In genomic region chr1:110011527-110012041, GRCh38 we compare ENCODE assay signal across 8 cellular contexts. TPM values are rescaled to one million over a fixed set of nuclear protein-coding genes. Genes with fewer than 3 reads are reported as not detected.
DNase-seq lines count a peak whose midpoint lies in the region; TF ChIP-seq lines count a peak whose summit lies in the region.

No MANE protein-coding gene starts in this region.

- peaks cover 18% of the 10 kb centered on the region for H3K4me1 Mint-ChIP-seq in HFFc6 (ENCODE audit: low read depth)

- H3K27ac Mint-ChIP-seq in HFFc6 = peak overlapping the region; percentile 59; the same call in 1 of the 2 replicates

- H3K36me3 ChIP-seq in BE2C = peaks cover 68% of the 10 kb centered on the region
- peaks cover 0 to 5% of the 10 kb centered on the region in 2 donors for H3K36me3 ChIP-seq in prostate gland
- H3K36me3 ChIP-seq in tibial artery = peaks cover 74 to 79% (median 76%) of the 10 kb centered on the region in 3 donors

- H3K27ac ChIP-seq in prostate gland (no peak overlapping the region), tibial artery (no peak overlapping the region)

- H3K4me1 ChIP-seq in BE2C (peaks cover 10% of the 10 kb centered on the region), prostate gland (replicated peaks) (peaks cover 8% of the 10 kb centered on the region), tibial artery (peaks cover 0 to 11% (median under 1%) of the 10 kb centered on the region in 4 donors)

- DNase-seq in BE2C = peak; percentile 50
- peak; percentile 55 for DNase-seq in HFFc6
- DNase-seq in LoVo (ENCODE audit: low spot score) = peak; percentile 24
- peak; percentile 73 for DNase-seq in fibroblast of the conjunctiva (ENCODE audit: low read depth)
- peak; percentile 43 for DNase-seq in prostate gland (ENCODE audit: low spot score)
- no peak for DNase-seq in tibial artery

- no peaks in the 10 kb centered on the region for H3K27me3 Mint-ChIP-seq in HFFc6 (ENCODE audit: insufficient read depth)

- no peak overlapping the region for H3K4me3 Mint-ChIP-seq in HFFc6

- H3K27me3 ChIP-seq in BE2C (no peaks in the 10 kb centered on the region), prostate gland (replicated peaks; ENCODE audit: insufficient read depth) (no peaks in the 10 kb centered on the region), tibial artery (no peaks in the 10 kb centered on the region)

- H3K9me3 Mint-ChIP-seq in HFFc6 = no peaks in the 10 kb centered on the region

- H3K9me3 ChIP-seq in BE2C = no peaks in the 10 kb centered on the region
- H3K9me3 ChIP-seq in prostate gland = no peaks in the 10 kb centered on the region
- H3K9me3 ChIP-seq in tibial artery = no peaks in the 10 kb centered on the region

- TF ChIP-seq POLR2A in prostate gland (IDR thresholded peaks at IDR 0.05) = no peak

- H3K36me3 Mint-ChIP-seq in HFFc6 (ENCODE audit: low read depth) = peaks cover 48% of the 10 kb centered on the region

- H3K4me3 ChIP-seq in BE2C (ENCODE audit: low read depth, low read length) = no peak overlapping the region
- no peak overlapping the region for H3K4me3 ChIP-seq in GM12875 (ENCODE audit: low read depth, low read length)
- no peak overlapping the region for H3K4me3 ChIP-seq in WI38 (ENCODE audit: low read depth, low read length)
- no peak overlapping the region for H3K4me3 ChIP-seq in prostate gland
- no peak overlapping the region for H3K4me3 ChIP-seq in tibial artery

- WGBS in prostate gland = 47% methylated on average over 2 of the region's 2 CpGs

- TF ChIP-seq CTCF in BE2C (IDR thresholded peaks at IDR 0.05; ENCODE audit: low read depth, low read length) = peak; percentile 78
- peak; percentile 64 for TF ChIP-seq CTCF in GM12875 (IDR thresholded peaks at IDR 0.05; ENCODE audit: borderline replicate concordance, insufficient read depth, low read depth, low read length)
- TF ChIP-seq CTCF in HFFc6 (IDR thresholded peaks at IDR 0.05) = peak; percentile 81
- peak; percentile 58 for TF ChIP-seq CTCF in WI38 (IDR thresholded peaks at IDR 0.05; ENCODE audit: low read depth, low read length)
- TF ChIP-seq CTCF in prostate gland (IDR thresholded peaks at IDR 0.05) = peak in 3 of 4 experiments; percentile 31 to 71 (median 65)
- TF ChIP-seq CTCF in tibial artery (IDR thresholded peaks at IDR 0.05) = peak in 1 of 2 experiments; percentile 16

- intact Hi-C loops in prostate gland (cut with DNase I) = no loop called here
- intact Hi-C loops in tibial artery (cut with DNase I; ENCODE audit: low total_unique reads) = no loop called here

RNA-seq across cellular contexts. Expression of gene STRIP1, which starts 22.8 kb away (rescaled TPM):
- polyA plus RNA-seq in BE2C (2012; ENCODE audit: insufficient read depth, insufficient read length, low read depth) = 49.2 TPM
- total RNA-seq in HFFc6 (2021; fragmentation: NEBNext Ultra II Directional; extraction: Animal tissue kit (Norgen Biotek cat#: 25700)) = 10 to 100 TPM; 33.2 to 48.4 (median 36.8) TPM
- total RNA-seq in prostate gland = 10 to 100 TPM; 36.8 to 73.2 TPM

RNA-seq across cellular contexts. Expression of gene AHCYL1, which starts 27.0 kb away (rescaled TPM):
- polyA plus RNA-seq in BE2C (2012; ENCODE audit: insufficient read depth, insufficient read length, low read depth) = 69.6 TPM
- total RNA-seq in HFFc6 (2021; fragmentation: NEBNext Ultra II Directional; extraction: Animal tissue kit (Norgen Biotek cat#: 25700)) = 10 to 100 TPM; 73.4 to 87.1 (median 74.7) TPM
- 10 to 100 TPM; 47.5 to 51.5 TPM for total RNA-seq in prostate gland

RNA-seq across cellular contexts. Expression of gene ALX3, which starts 58.9 kb away (rescaled TPM):
- not detected for polyA plus RNA-seq in BE2C (2012; ENCODE audit: insufficient read depth, insufficient read length, low read depth)
- 10 to 100 TPM in 1 of 6 experiments, 1 to 10 TPM in 5; 1.0 to 10.0 (median 1.4) TPM for total RNA-seq in HFFc6 (2021; fragmentation: NEBNext Ultra II Directional; extraction: Animal tissue kit (Norgen Biotek cat#: 25700))
- under 1 TPM in 1 of 2 donors, not detected in 1; 0.74 TPM for total RNA-seq in prostate gland

Comparison
In these comparisons a context has a peak if more than half of its experiments do, and no peak if none do; other contexts are left out.
1. DNase-seq: peak in BE2C (single experiment), HFFc6 (single experiment), LoVo (single experiment), fibroblast of the conjunctiva (single experiment) and prostate gland (single experiment); none in tibial artery (0 of 2).